ENCODE assay signal across 2 cellular contexts in the genomic region with DNA sequence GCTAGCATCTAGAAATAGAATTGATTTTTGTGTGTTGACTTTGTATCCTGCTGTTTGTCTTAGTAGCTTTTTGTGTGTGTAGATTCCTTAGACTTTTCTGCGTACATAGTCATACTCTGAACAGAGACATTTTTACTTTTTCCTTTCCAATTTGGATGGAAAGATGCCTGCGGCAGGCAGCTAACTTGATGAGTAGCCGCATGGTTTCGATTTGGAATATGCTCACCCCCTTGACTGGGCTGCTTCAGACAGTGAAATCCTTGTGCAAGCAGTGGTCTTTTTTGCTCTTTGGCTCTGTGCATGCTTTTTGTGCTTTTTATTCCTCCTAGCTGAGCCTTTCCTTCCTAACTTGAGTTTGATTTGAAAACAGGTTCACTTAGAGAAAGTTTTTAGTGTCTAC.
TF ChIP-seq lines count a peak whose summit lies in the region.

No MANE protein-coding gene starts in this region.

TF ChIP-seq in HepG2, 621 proteins besides CTCF, POLR2A, EP300 and RAD21 (continued from another document):
- no peak for TF ChIP-seq BHLHE40 (IDR thresholded peaks at IDR 0.05; ENCODE audit: low read length)
- no peak for TF ChIP-seq PITX1 (CRISPR knock-in tag; IDR thresholded peaks at IDR 0.05)
- no peak for TF ChIP-seq ZNF460 (CRISPR knock-in tag; IDR thresholded peaks at IDR 0.05; ENCODE audit: borderline replicate concordance)
- TF ChIP-seq ZNF570 (CRISPR knock-in tag; IDR thresholded peaks at IDR 0.05; ENCODE audit: borderline replicate concordance), result no peak
- TF ChIP-seq FOXC1 (CRISPR knock-in tag; IDR thresholded peaks at IDR 0.05; ENCODE audit: borderline replicate concordance), result no peak
- TF ChIP-seq TOE1 (CRISPR knock-in tag; IDR thresholded peaks at IDR 0.05), result no peak
- TF ChIP-seq, protein P1, sequence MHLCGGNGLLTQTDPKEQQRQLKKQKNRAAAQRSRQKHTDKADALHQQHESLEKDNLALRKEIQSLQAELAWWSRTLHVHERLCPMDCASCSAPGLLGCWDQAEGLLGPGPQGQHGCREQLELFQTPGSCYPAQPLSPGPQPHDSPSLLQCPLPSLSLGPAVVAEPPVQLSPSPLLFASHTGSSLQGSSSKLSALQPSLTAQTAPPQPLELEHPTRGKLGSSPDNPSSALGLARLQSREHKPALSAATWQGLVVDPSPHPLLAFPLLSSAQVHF (CRISPR knock-in tag; IDR thresholded peaks at IDR 0.05), result no peak
TF ChIP-seq in HepG2: peak in this region for 0.

TF ChIP-seq in K562, 482 proteins besides CTCF, POLR2A, EP300 and RAD21:
- TF ChIP-seq, protein P2, sequence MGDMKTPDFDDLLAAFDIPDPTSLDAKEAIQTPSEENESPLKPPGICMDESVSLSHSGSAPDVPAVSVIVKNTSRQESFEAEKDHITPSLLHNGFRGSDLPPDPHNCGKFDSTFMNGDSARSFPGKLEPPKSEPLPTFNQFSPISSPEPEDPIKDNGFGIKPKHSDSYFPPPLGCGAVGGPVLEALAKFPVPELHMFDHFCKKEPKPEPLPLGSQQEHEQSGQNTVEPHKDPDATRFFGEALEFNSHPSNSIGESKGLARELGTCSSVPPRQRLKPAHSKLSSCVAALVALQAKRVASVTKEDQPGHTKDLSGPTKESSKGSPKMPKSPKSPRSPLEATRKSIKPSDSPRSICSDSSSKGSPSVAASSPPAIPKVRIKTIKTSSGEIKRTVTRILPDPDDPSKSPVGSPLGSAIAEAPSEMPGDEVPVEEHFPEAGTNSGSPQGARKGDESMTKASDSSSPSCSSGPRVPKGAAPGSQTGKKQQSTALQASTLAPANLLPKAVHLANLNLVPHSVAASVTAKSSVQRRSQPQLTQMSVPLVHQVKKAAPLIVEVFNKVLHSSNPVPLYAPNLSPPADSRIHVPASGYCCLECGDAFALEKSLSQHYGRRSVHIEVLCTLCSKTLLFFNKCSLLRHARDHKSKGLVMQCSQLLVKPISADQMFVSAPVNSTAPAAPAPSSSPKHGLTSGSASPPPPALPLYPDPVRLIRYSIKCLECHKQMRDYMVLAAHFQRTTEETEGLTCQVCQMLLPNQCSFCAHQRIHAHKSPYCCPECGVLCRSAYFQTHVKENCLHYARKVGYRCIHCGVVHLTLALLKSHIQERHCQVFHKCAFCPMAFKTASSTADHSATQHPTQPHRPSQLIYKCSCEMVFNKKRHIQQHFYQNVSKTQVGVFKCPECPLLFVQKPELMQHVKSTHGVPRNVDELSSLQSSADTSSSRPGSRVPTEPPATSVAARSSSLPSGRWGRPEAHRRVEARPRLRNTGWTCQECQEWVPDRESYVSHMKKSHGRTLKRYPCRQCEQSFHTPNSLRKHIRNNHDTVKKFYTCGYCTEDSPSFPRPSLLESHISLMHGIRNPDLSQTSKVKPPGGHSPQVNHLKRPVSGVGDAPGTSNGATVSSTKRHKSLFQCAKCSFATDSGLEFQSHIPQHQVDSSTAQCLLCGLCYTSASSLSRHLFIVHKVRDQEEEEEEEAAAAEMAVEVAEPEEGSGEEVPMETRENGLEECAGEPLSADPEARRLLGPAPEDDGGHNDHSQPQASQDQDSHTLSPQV (IDR thresholded peaks at IDR 0.05), result 0 out of 2 replicates have a peak, but pooled peaks have one; percentile 12
- no peak for TF ChIP-seq CAMTA2 (CRISPR knock-in tag; conservative IDR thresholded peaks at IDR 0.05)
